21 cellular contexts compared by ENCODE assay signal in the genomic region with DNA sequence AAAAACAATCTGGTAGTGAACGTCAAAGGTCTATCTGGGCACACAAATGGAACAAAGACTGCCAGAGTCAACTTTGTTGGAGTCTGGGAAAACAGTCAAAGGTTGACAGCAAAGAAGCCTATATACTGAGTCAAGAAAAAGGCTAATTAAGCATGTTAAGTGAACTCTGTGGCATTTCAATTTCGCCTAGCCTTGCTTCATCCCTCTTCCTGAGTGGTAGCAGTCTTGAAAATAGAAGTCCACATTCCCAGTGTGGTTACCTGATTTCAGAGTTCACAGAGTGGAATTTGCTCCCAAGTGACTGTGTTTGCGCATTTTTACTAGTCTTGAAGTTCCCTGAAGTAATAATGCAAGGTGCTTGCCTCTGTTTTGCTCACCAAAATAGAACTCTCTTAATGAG.
DNase-seq lines count a peak whose midpoint lies in the region; ATAC-seq, FAIRE-seq and TF ChIP-seq lines count a peak whose summit lies in the region.
"Had no signal": no experiment of that assay in that cellular context is flagged by ENCODE, and none has a peak within 500 bp of the region (broad histone marks: within the 10 kb centered on the region; RNA-seq: fewer than 3 reads in every experiment).

No MANE protein-coding gene starts in this region.

- H4K91ac ChIP-seq in mesenchymal stem cell (ENCODE audit: low read length) = no peak overlapping the region

- DNase-seq in LHCN-M2 (ENCODE audit: low read depth) (peak; percentile 1), astrocyte (ENCODE audit: low read depth) (peak; percentile 37), mesenchymal stem cell (peak; percentile 35), esophagus muscularis mucosa (ENCODE audit: extremely low spot score) (no peak), Peyer's patch (no peak)
- no peak for DNase-seq in activated CD4-positive, alpha-beta T cell treated with anti-CD3 and anti-CD28 coated beads for 4 hours
- DNase-seq: ACHN; BE2C; C1 segment of cervical spinal cord; CD4-positive, CD25-positive, alpha-beta regulatory T cell; CD8-positive, alpha-beta memory T cell; COR-L47; DMS 273 treated with DMSO at 0.1 percent for 48 hours; DMS53; DND-41; EL; GM23248; H7 had no signal

- H3K79me1 ChIP-seq in mesenchymal stem cell (replicated peaks; ENCODE audit: low read length, poor library complexity, severe bottlenecking) = no peaks in the 10 kb centered on the region

- H3K27me3 Mint-ChIP-seq in astrocyte (ENCODE audit: low read depth, unreplicated experiment) = peaks cover 2% of the 10 kb centered on the region
- H3K27me3 Mint-ChIP-seq: CD4-positive, CD25-positive, alpha-beta regulatory T cell; CD8-positive, alpha-beta memory T cell had no signal

- H3K27ac ChIP-seq in astrocyte (ENCODE audit: low read depth, low read length) (no peak overlapping the region), mesenchymal stem cell (ENCODE audit: low read length, poor library complexity, severe bottlenecking) (no peak overlapping the region), esophagus muscularis mucosa (replicated peaks in 1 of 4) (no peak overlapping the region), Peyer's patch (no peak overlapping the region)
- H3K27ac ChIP-seq: GM23248 had no signal

- no peak for ATAC-seq in GM18517 (IDR thresholded peaks at IDR 0.05; ENCODE audit: unreplicated experiment)
- ATAC-seq: GM12878, HCT116 had no signal

- TF ChIP-seq CTCF in astrocyte (IDR thresholded peaks at IDR 0.05; ENCODE audit: insufficient read depth, low read depth, low read length) (no peak), esophagus muscularis mucosa (IDR thresholded peaks at IDR 0.05) (no peak), Peyer's patch (IDR thresholded peaks at IDR 0.05) (no peak)

- no peak overlapping the region for H2BK5ac ChIP-seq in mesenchymal stem cell (ENCODE audit: low read depth, low read length, poor library complexity, severe bottlenecking)

- no peak for TF ChIP-seq POLR2A in esophagus muscularis mucosa (IDR thresholded peaks at IDR 0.05; ENCODE audit: low read depth)
- no peak for TF ChIP-seq POLR2A in Peyer's patch (IDR thresholded peaks at IDR 0.05)

- no peaks in the 10 kb centered on the region for H3K79me2 ChIP-seq in astrocyte (ENCODE audit: insufficient read depth, low read length)

- H2AFZ ChIP-seq in astrocyte (ENCODE audit: low read depth, low read length) (no peak overlapping the region), mesenchymal stem cell (ENCODE audit: low read depth, low read length) (no peak overlapping the region)
- H2AFZ ChIP-seq: GM23248 had no signal

- H3K4me3 ChIP-seq in astrocyte (ENCODE audit: insufficient read depth, low read depth, low read length) (no peak overlapping the region), mesenchymal stem cell (ENCODE audit: insufficient read depth in 1 of 2, low read depth in 1 of 2, low read length in 2 of 2) (no peak overlapping the region), esophagus muscularis mucosa (no peak overlapping the region), Peyer's patch (no peak overlapping the region)
- H3K4me3 ChIP-seq: GM12878, GM23248 had no signal

- H3K9ac ChIP-seq in astrocyte (ENCODE audit: low read length) = no peak overlapping the region
- no peak overlapping the region for H3K9ac ChIP-seq in mesenchymal stem cell (ENCODE audit: low read length)
- H3K9ac ChIP-seq: GM23248 had no signal

- no peak overlapping the region for H2BK120ac ChIP-seq in mesenchymal stem cell (ENCODE audit: low read depth, low read length)

- peaks cover 6% of the 10 kb centered on the region for H3K9me3 Mint-ChIP-seq in astrocyte (ENCODE audit: unreplicated experiment)

- H2BK15ac ChIP-seq in mesenchymal stem cell (ENCODE audit: low read depth, poor library complexity, severe bottlenecking) = no peak overlapping the region

- H3K36me3 Mint-ChIP-seq in astrocyte (ENCODE audit: low read depth, unreplicated experiment) = no peaks in the 10 kb centered on the region
- H3K36me3 Mint-ChIP-seq: CD4-positive, CD25-positive, alpha-beta regulatory T cell; CD8-positive, alpha-beta memory T cell had no signal

- H3K27ac Mint-ChIP-seq in astrocyte (ENCODE audit: unreplicated experiment) = no peak overlapping the region
- H3K27ac Mint-ChIP-seq: CD4-positive, CD25-positive, alpha-beta regulatory T cell; CD8-positive, alpha-beta memory T cell had no signal

- H3K4ac ChIP-seq in mesenchymal stem cell (ENCODE audit: low read depth in 1 of 2, low read length in 2 of 2) = peak overlapping the region; percentile 21 to 38

- FAIRE-seq in astrocyte (lab: Jason Lieb, UNC) = no peak
- FAIRE-seq: GM12878 had no signal

- H3K9me3 ChIP-seq in astrocyte (ENCODE audit: insufficient read depth, low read depth, low read length) (no peaks in the 10 kb centered on the region), mesenchymal stem cell (ENCODE audit: control insufficient read depth, low read length) (peaks cover 25% of the 10 kb centered on the region), esophagus muscularis mucosa (peaks cover 0 to 11% (median 0%) of the 10 kb centered on the region in 4 donors), Peyer's patch (no peaks in the 10 kb centered on the region)
- H3K9me3 ChIP-seq: BE2C had no signal

- no peak overlapping the region for H3K14ac ChIP-seq in mesenchymal stem cell (ENCODE audit: low read length in 2 of 2)

- no peak overlapping the region for H2AK5ac ChIP-seq in mesenchymal stem cell (ENCODE audit: low read length, severe bottlenecking)

- no peak overlapping the region for H3K23ac ChIP-seq in mesenchymal stem cell (ENCODE audit: low read length in 2 of 2)

- H3K27me3 ChIP-seq in astrocyte (ENCODE audit: insufficient read depth, low read length) = no peaks in the 10 kb centered on the region
- no peaks in the 10 kb centered on the region for H3K27me3 ChIP-seq in mesenchymal stem cell (ENCODE audit: control insufficient read depth in 1 of 2, insufficient read depth in 1 of 2, low read length in 2 of 2)
- no peaks in the 10 kb centered on the region for H3K27me3 ChIP-seq in esophagus muscularis mucosa
- H3K27me3 ChIP-seq in Peyer's patch = no peaks in the 10 kb centered on the region
- H3K27me3 ChIP-seq: BE2C had no signal

- WGBS in mesenchymal stem cell = 91% methylated on average over 3 of the region's 3 CpGs
- WGBS in esophagus muscularis mucosa = 90% methylated on average over 3 of the region's 3 CpGs

- peak overlapping the region in 1 of 2 experiments; percentile 94 for H2BK12ac ChIP-seq in mesenchymal stem cell (ENCODE audit: low read length in 2 of 2)

- H3K4me2 ChIP-seq in astrocyte (ENCODE audit: low read length) (no peak overlapping the region), mesenchymal stem cell (ENCODE audit: low read length, poor library complexity, severe bottlenecking) (no peak overlapping the region)

- H3K18ac ChIP-seq in mesenchymal stem cell (ENCODE audit: low read depth in 1 of 2, low read length in 2 of 2) = peak overlapping the region; percentile 44 to 72

- H4K8ac ChIP-seq in mesenchymal stem cell (ENCODE audit: low read length) = no peak overlapping the region

- H3K4me3 Mint-ChIP-seq in astrocyte (ENCODE audit: unreplicated experiment) = no peak overlapping the region
- H3K4me3 Mint-ChIP-seq: CD4-positive, CD25-positive, alpha-beta regulatory T cell; CD8-positive, alpha-beta memory T cell had no signal

- TF ChIP-seq EP300 in esophagus muscularis mucosa (IDR thresholded peaks at IDR 0.05) = no peak

- no peaks in the 10 kb centered on the region for H4K20me1 ChIP-seq in astrocyte (ENCODE audit: insufficient read depth, low read length)

- H3K36me3 ChIP-seq in astrocyte (ENCODE audit: insufficient read depth, low read length) (no peaks in the 10 kb centered on the region), mesenchymal stem cell (ENCODE audit: control insufficient read depth in 1 of 2, insufficient read depth in 2 of 2, low read depth in 1 of 2, low read length in 2 of 2) (no peaks in the 10 kb centered on the region), esophagus muscularis mucosa (no peaks in the 10 kb centered on the region), Peyer's patch (no peaks in the 10 kb centered on the region)
- H3K36me3 ChIP-seq: BE2C had no signal

- peaks cover 3% of the 10 kb centered on the region for H3K4me1 Mint-ChIP-seq in astrocyte (ENCODE audit: low read depth, unreplicated experiment)
- H3K4me1 Mint-ChIP-seq: CD4-positive, CD25-positive, alpha-beta regulatory T cell; CD8-positive, alpha-beta memory T cell had no signal

- H3K4me1 ChIP-seq in astrocyte (ENCODE audit: insufficient read depth, low read length) (no peaks in the 10 kb centered on the region), mesenchymal stem cell (ENCODE audit: control insufficient read depth, insufficient read depth, low read depth, low read length) (no peaks in the 10 kb centered on the region), esophagus muscularis mucosa (no peaks in the 10 kb centered on the region), Peyer's patch (no peaks in the 10 kb centered on the region)
- H3K4me1 ChIP-seq: BE2C had no signal

- intact Hi-C loops in esophagus muscularis mucosa (cut with DNase I) = no loop called here

Comparison
In these comparisons a context has a peak if more than half of its experiments do, and no peak if none do; other contexts are left out.
1. DNase-seq: peak in LHCN-M2 (single experiment), astrocyte (single experiment) and mesenchymal stem cell (single experiment); none in activated CD4-positive, alpha-beta T cell treated with anti-CD3 and anti-CD28 coated beads for 4 hours (0 of 2), esophagus muscularis mucosa (single experiment) and Peyer's patch (0 of 3).